In genomic region chr12:120495189-120495722, GRCh38 we compare ENCODE assay signal across 8 cellular contexts. TPM values are rescaled to one million over a fixed set of nuclear protein-coding genes. Genes with fewer than 3 reads are reported as not detected.
A peak's percentile ranks its signal among the peaks of the same experiment; 100 is the strongest.
DNase-seq lines count a peak whose midpoint lies in the region; ATAC-seq and TF ChIP-seq lines count a peak whose summit lies in the region.

No MANE protein-coding gene starts in this region.

- H3K4me1 ChIP-seq in iPS-15b (ENCODE audit: control insufficient read depth, insufficient read depth, low read length): peaks cover 10% of the 10 kb centered on the region

- peak overlapping the region in 5 of 7 donors; percentile 59 to 87 (median 82) for H3K27ac Mint-ChIP-seq in CD14-positive monocyte
- peak overlapping the region; percentile 72 for H3K27ac Mint-ChIP-seq in activated CD8-positive, alpha-beta T cell treated with anti-CD3 and anti-CD28 coated beads for 36 hours
- peak overlapping the region; percentile 80 to 87 for H3K27ac Mint-ChIP-seq in stimulated activated naive CD8-positive, alpha-beta T cell treated with anti-CD3 and anti-CD28 coated beads, Interleukin-15, amount 100 ng/mL, for 72 hours

- CTCF ChIA-PET in activated CD8-positive, alpha-beta T cell treated with anti-CD3 and anti-CD28 coated beads for 36 hours (lab: Charles Lee): interaction anchor here (1.2 to 3.5 kb wide), 5 partner anchors 26 to 179 kb away, joined by 3 to 25 read pairs (median 4); partner anchors contain the start of gene SRSF9

- H3K27me3 ChIP-seq in iPS-15b (ENCODE audit: control insufficient read depth, insufficient read depth, low read length): no peaks in the 10 kb centered on the region

- no peak for DNase-seq in CD14-positive monocyte (ENCODE audit: low spot score)
- DNase-seq in activated CD8-positive, alpha-beta T cell treated with anti-CD3 and anti-CD28 coated beads for 36 hours: no peak
- no peak for DNase-seq in stimulated activated naive CD8-positive, alpha-beta T cell treated with anti-CD3 and anti-CD28 coated beads, Interleukin-15, amount 100 ng/mL, for 72 hours
- no peak for DNase-seq in SIG-M5 treated with dmso at 0.1 percent for 504 hours (lab: John Stamatoyannopoulos, UW; ENCODE audit: unreplicated experiment)

- H3K9me3 ChIP-seq in iPS-15b (ENCODE audit: control insufficient read depth, insufficient read depth, low read length): no peaks in the 10 kb centered on the region

- peak overlapping the region; percentile 93 to 98 for H3K4me3 Mint-ChIP-seq in CD14-positive monocyte
- H3K4me3 Mint-ChIP-seq in activated CD8-positive, alpha-beta T cell treated with anti-CD3 and anti-CD28 coated beads for 36 hours: peak overlapping the region; percentile 91
- H3K4me3 Mint-ChIP-seq in stimulated activated naive CD8-positive, alpha-beta T cell treated with anti-CD3 and anti-CD28 coated beads, Interleukin-15, amount 100 ng/mL, for 72 hours: peak overlapping the region; percentile 87 to 91

- H3K4me3 ChIP-seq in iPS-15b (ENCODE audit: low read depth, low read length): peak overlapping the region; percentile 91

- peaks cover 9% of the 10 kb centered on the region for H3K36me3 ChIP-seq in iPS-15b (ENCODE audit: control insufficient read depth, insufficient read depth, low read length)

- no peak for TF ChIP-seq CTCF in CD14-positive monocyte (IDR thresholded peaks at IDR 0.05)
- no peak for TF ChIP-seq CTCF in activated CD8-positive, alpha-beta T cell treated with anti-CD3 and anti-CD28 coated beads for 36 hours (IDR thresholded peaks at IDR 0.05)

- peaks cover 14 to 19% of the 10 kb centered on the region in 2 donors for H3K36me3 Mint-ChIP-seq in CD14-positive monocyte
- peaks cover 22% of the 10 kb centered on the region for H3K36me3 Mint-ChIP-seq in activated CD8-positive, alpha-beta T cell treated with anti-CD3 and anti-CD28 coated beads for 36 hours (ENCODE audit: low read depth)

- H3K4me1 Mint-ChIP-seq in CD14-positive monocyte: peaks cover 24% of the 10 kb centered on the region
- H3K4me1 Mint-ChIP-seq in activated CD8-positive, alpha-beta T cell treated with anti-CD3 and anti-CD28 coated beads for 36 hours (ENCODE audit: low read depth): peaks cover 25% of the 10 kb centered on the region
- peaks cover 31% of the 10 kb centered on the region for H3K4me1 Mint-ChIP-seq in stimulated activated naive CD8-positive, alpha-beta T cell treated with anti-CD3 and anti-CD28 coated beads, Interleukin-15, amount 100 ng/mL, for 72 hours

- ATAC-seq in HG02571 (IDR thresholded peaks at IDR 0.05; ENCODE audit: unreplicated experiment) (peak; percentile 12), HG03378 (IDR thresholded peaks at IDR 0.05; ENCODE audit: unreplicated experiment) (no peak), GM19397 (IDR thresholded peaks at IDR 0.05; ENCODE audit: unreplicated experiment) (no peak)
- peak; percentile 3 for ATAC-seq in activated CD8-positive, alpha-beta T cell treated with anti-CD3 and anti-CD28 coated beads for 36 hours
- ATAC-seq in stimulated activated naive CD8-positive, alpha-beta T cell treated with anti-CD3 and anti-CD28 coated beads, Interleukin-15, amount 100 ng/mL, for 72 hours: peak; percentile 21

- H3K9ac ChIP-seq in iPS-15b (ENCODE audit: low read depth, low read length): peak overlapping the region; percentile 65

- intact Hi-C loops in CD14-positive monocyte (cut with micrococcal nuclease): loop anchor here (5.0 kb wide), 2 partner anchors 37 to 42 kb away; partner anchors contain the start of gene RNF10 (in 1 of the 2)
- intact Hi-C loops in activated CD8-positive, alpha-beta T cell treated with anti-CD3 and anti-CD28 coated beads for 36 hours (cut with micrococcal nuclease): no loop called here

- POLR2A ChIA-PET in activated CD8-positive, alpha-beta T cell treated with anti-CD3 and anti-CD28 coated beads for 36 hours (lab: Charles Lee): interaction anchor here (0.8 to 2.4 kb wide), 10 partner anchors 8 to 294 kb away, joined by 3 to 8 read pairs (median 4); partner anchors contain the start of gene SRSF9

- no peaks in the 10 kb centered on the region for H3K9me3 Mint-ChIP-seq in CD14-positive monocyte
- no peaks in the 10 kb centered on the region for H3K9me3 Mint-ChIP-seq in activated CD8-positive, alpha-beta T cell treated with anti-CD3 and anti-CD28 coated beads for 36 hours
- H3K9me3 Mint-ChIP-seq in stimulated activated naive CD8-positive, alpha-beta T cell treated with anti-CD3 and anti-CD28 coated beads, Interleukin-15, amount 100 ng/mL, for 72 hours: no peaks in the 10 kb centered on the region

- peaks cover 0 to 2% (median 2%) of the 10 kb centered on the region in 3 donors for H3K27me3 Mint-ChIP-seq in CD14-positive monocyte (ENCODE audit: low read depth in 3 of 3)
- H3K27me3 Mint-ChIP-seq in activated CD8-positive, alpha-beta T cell treated with anti-CD3 and anti-CD28 coated beads for 36 hours: no peaks in the 10 kb centered on the region
- no peaks in the 10 kb centered on the region for H3K27me3 Mint-ChIP-seq in stimulated activated naive CD8-positive, alpha-beta T cell treated with anti-CD3 and anti-CD28 coated beads, Interleukin-15, amount 100 ng/mL, for 72 hours

RNA-seq across cellular contexts. Expression of gene DYNLL1, which starts 0.7 kb away (rescaled TPM):
- 100 to 1,000 TPM; 486 to 504 TPM for polyA plus RNA-seq in CD14-positive monocyte
- total RNA-seq in activated CD8-positive, alpha-beta T cell treated with anti-CD3 and anti-CD28 coated beads for 36 hours: 100 to 1,000 TPM; 126 to 137 TPM

RNA-seq across cellular contexts. Expression of gene SRSF9, which starts 25.7 kb away (rescaled TPM):
- 100 to 1,000 TPM; 200 to 218 TPM for polyA plus RNA-seq in CD14-positive monocyte
- 100 to 1,000 TPM; 225 to 236 TPM for total RNA-seq in activated CD8-positive, alpha-beta T cell treated with anti-CD3 and anti-CD28 coated beads for 36 hours

RNA-seq across cellular contexts. Expression of gene COQ5, which starts 33.7 kb away (rescaled TPM):
- polyA plus RNA-seq in CD14-positive monocyte: 10 to 100 TPM; 30.6 to 38.9 TPM
- total RNA-seq in activated CD8-positive, alpha-beta T cell treated with anti-CD3 and anti-CD28 coated beads for 36 hours: 10 to 100 TPM; 34.4 to 35.5 TPM

RNA-seq across cellular contexts. Expression of gene RNF10, which starts 38.9 kb away (rescaled TPM):
- 100 to 1,000 TPM in 1 of 2 donors, 10 to 100 TPM in 1; 62.4 to 106 TPM for polyA plus RNA-seq in CD14-positive monocyte
- total RNA-seq in activated CD8-positive, alpha-beta T cell treated with anti-CD3 and anti-CD28 coated beads for 36 hours: 100 to 1,000 TPM; 155 to 159 TPM

RNA-seq across cellular contexts. Expression of gene GATC, which starts 49.0 kb away (rescaled TPM):
- 10 to 100 TPM; 11.3 to 13.8 TPM for polyA plus RNA-seq in CD14-positive monocyte
- total RNA-seq in activated CD8-positive, alpha-beta T cell treated with anti-CD3 and anti-CD28 coated beads for 36 hours: 10 to 100 TPM; 32.2 to 39.3 TPM

Comparison
In these comparisons a context has a peak if more than half of its experiments do, and no peak if none do; other contexts are left out.
1. ATAC-seq: peak in HG02571 (single experiment), activated CD8-positive, alpha-beta T cell treated with anti-CD3 and anti-CD28 coated beads for 36 hours (single experiment) and stimulated activated naive CD8-positive, alpha-beta T cell treated with anti-CD3 and anti-CD28 coated beads, Interleukin-15, amount 100 ng/mL, for 72 hours (single experiment); none in HG03378 (single experiment) and GM19397 (single experiment).
2. Peak in every context shown above with its lines, with median percentiles within 50 percentile points of each other: H3K27ac Mint-ChIP-seq and H3K4me3 Mint-ChIP-seq.